In genomic region chr19:20923077-20923871, GRCh38 we compare ENCODE assay signal across 8 cellular contexts. TPM values are rescaled to one million over a fixed set of nuclear protein-coding genes. Genes with fewer than 3 reads are reported as not detected.
DNase-seq lines count a peak whose midpoint lies in the region; ATAC-seq and TF ChIP-seq lines count a peak whose summit lies in the region.

TSS of gene ZNF85 (plus strand) at chr19:20923251. CDS start at chr19:20923401, 150 bp downstream.

- peak; percentile 96 to 99 (median 99) for ATAC-seq in natural killer cell

- intact Hi-C loops in activated T-helper 2 cell treated with anti-CD3 and anti-CD28 coated beads, Interferon-gamma antibody, Interleukin-2, Interleukin-4, amounts not matched to agents 10 μg/mL and 5 μg/mL and 100 μg/mL, durations not matched to agents 14 hours and 24 hours and 36 hours (cut with micrococcal nuclease), result loop anchor here (1.0 to 10.0 kb wide), 4 partner anchors 102 to 582 kb away; partner anchors contain the start of genes ZNF429, ZNF430, ZNF431 and ZNF66
- intact Hi-C loops in natural killer cell (cut with micrococcal nuclease), result loop anchor here (1.0 to 10.0 kb wide), 3 partner anchors 102 to 261 kb away; partner anchors contain the start of genes ZNF430, ZNF626 and ZNF714

- DNase-seq in CMK (ENCODE audit: low read depth), result peak; percentile 79
- peak; percentile 81 for DNase-seq in GM20000 (ENCODE audit: low spot score)
- peak; percentile 90 for DNase-seq in HT1080 (ENCODE audit: low read depth)
- peak; percentile 87 for DNase-seq in RKO (ENCODE audit: low spot score)
- peak; percentile 87 for DNase-seq in activated T-helper 2 cell treated with anti-CD3 and anti-CD28 coated beads, Interferon-gamma antibody, Interleukin-2, Interleukin-4, amounts not matched to agents 10 μg/mL and 5 μg/mL and 100 μg/mL, durations not matched to agents 14 hours and 24 hours and 36 hours (ENCODE audit: low spot score)
- DNase-seq in fibroblast of peridontal ligament (ENCODE audit: extremely low read depth), result peak; percentile 92
- DNase-seq in natural killer cell, result peak; percentile 89
- DNase-seq in stimulated activated naive CD4-positive, alpha-beta T cell (lab: John Stamatoyannopoulos, UW), result peak; percentile 82 to 93 (median 89)

- peaks cover 40% of the 10 kb centered on the region for H3K36me3 Mint-ChIP-seq in activated T-helper 2 cell treated with anti-CD3 and anti-CD28 coated beads, Interferon-gamma antibody, Interleukin-2, Interleukin-4, amounts not matched to agents 10 μg/mL and 5 μg/mL and 100 μg/mL, durations not matched to agents 14 hours and 24 hours and 36 hours (ENCODE audit: low read depth)
- H3K36me3 Mint-ChIP-seq in natural killer cell, result no peaks in the 10 kb centered on the region

- H3K27ac Mint-ChIP-seq in activated T-helper 2 cell treated with anti-CD3 and anti-CD28 coated beads, Interferon-gamma antibody, Interleukin-2, Interleukin-4, amounts not matched to agents 10 μg/mL and 5 μg/mL and 100 μg/mL, durations not matched to agents 14 hours and 24 hours and 36 hours, result peak within 1 kb of the TSS; percentile 96
- peak within 1 kb of the TSS; percentile 91 to 98 for H3K27ac Mint-ChIP-seq in natural killer cell

- peaks cover 6% of the 10 kb centered on the region for H3K4me1 Mint-ChIP-seq in activated T-helper 2 cell treated with anti-CD3 and anti-CD28 coated beads, Interferon-gamma antibody, Interleukin-2, Interleukin-4, amounts not matched to agents 10 μg/mL and 5 μg/mL and 100 μg/mL, durations not matched to agents 14 hours and 24 hours and 36 hours (ENCODE audit: low read depth)
- peaks cover 19% of the 10 kb centered on the region in 2 donors for H3K4me1 Mint-ChIP-seq in natural killer cell

- TF ChIP-seq CTCF in GM20000 (IDR thresholded peaks at IDR 0.05; ENCODE audit: extremely low read depth, missing control alignments) (no peak), natural killer cell (IDR thresholded peaks at IDR 0.05) (no peak)

- H3K27me3 Mint-ChIP-seq in activated T-helper 2 cell treated with anti-CD3 and anti-CD28 coated beads, Interferon-gamma antibody, Interleukin-2, Interleukin-4, amounts not matched to agents 10 μg/mL and 5 μg/mL and 100 μg/mL, durations not matched to agents 14 hours and 24 hours and 36 hours (ENCODE audit: low read depth), result no peaks in the 10 kb centered on the region
- H3K27me3 Mint-ChIP-seq in natural killer cell (ENCODE audit: low read depth in 2 of 2), result no peaks in the 10 kb centered on the region

- peak within 1 kb of the TSS; percentile 95 for H3K4me3 Mint-ChIP-seq in activated T-helper 2 cell treated with anti-CD3 and anti-CD28 coated beads, Interferon-gamma antibody, Interleukin-2, Interleukin-4, amounts not matched to agents 10 μg/mL and 5 μg/mL and 100 μg/mL, durations not matched to agents 14 hours and 24 hours and 36 hours (ENCODE audit: low read depth)
- peak within 1 kb of the TSS; percentile 97 for H3K4me3 Mint-ChIP-seq in natural killer cell

- H3K9me3 Mint-ChIP-seq in activated T-helper 2 cell treated with anti-CD3 and anti-CD28 coated beads, Interferon-gamma antibody, Interleukin-2, Interleukin-4, amounts not matched to agents 10 μg/mL and 5 μg/mL and 100 μg/mL, durations not matched to agents 14 hours and 24 hours and 36 hours, result peaks cover 38% of the 10 kb centered on the region
- no peaks in the 10 kb centered on the region for H3K9me3 Mint-ChIP-seq in natural killer cell

RNA-seq across cellular contexts. Expression of gene ZNF85, which starts in this region (rescaled TPM):
- 9.3 and 13.8 TPM in 2 replicates for total RNA-seq in HT1080 (2014; rRNA removed; shearing (Covaris generic))
- polyA plus RNA-seq in HT1080 (2015; cell fraction: cytosol; rRNA removed), result 4.5 and 4.6 TPM in 2 replicates
- 3.6 and 5.6 TPM in 2 replicates for polyA plus RNA-seq in HT1080 (2015; cell fraction: nucleus; rRNA removed)
- total RNA-seq in activated T-helper 2 cell treated with anti-CD3 and anti-CD28 coated beads, Interferon-gamma antibody, Interleukin-2, Interleukin-4, amounts not matched to agents 10 μg/mL and 5 μg/mL and 100 μg/mL, durations not matched to agents 14 hours and 24 hours and 36 hours, result 8.2 and 10.1 TPM in 2 replicates
- total RNA-seq in natural killer cell, result 1 to 10 TPM; 3.9 to 8.6 (median 5.4) TPM

Comparison
In these comparisons a context has a peak if more than half of its experiments do, and no peak if none do; other contexts are left out.
1. Peak in every context shown above with its lines: DNase-seq and ATAC-seq.